10 cellular contexts compared by ENCODE assay signal in genomic region chr2:219500135-219500534, GRCh38. TPM values are rescaled to one million over a fixed set of nuclear protein-coding genes. Genes with fewer than 3 reads are reported as not detected.
DNase-seq lines count a peak whose midpoint lies in the region; ATAC-seq and TF ChIP-seq lines count a peak whose summit lies in the region.
"Had no signal": no experiment of that assay in that cellular context is flagged by ENCODE, and none has a peak within 500 bp of the region (broad histone marks: within the 10 kb centered on the region; RNA-seq: fewer than 3 reads in every experiment).

No MANE protein-coding gene starts in this region.

- H3K9me2 ChIP-seq in SU-DHL-6 (replicated peaks; ENCODE audit: insufficient read depth, low read length) = no peaks in the 10 kb centered on the region

- H3K79me2 ChIP-seq in SU-DHL-6 (ENCODE audit: insufficient read depth, low read length) = peaks cover 11% of the 10 kb centered on the region; the same call in 1 of the 2 replicates

- H3K27ac ChIP-seq in AG04450 (ENCODE audit: low read depth, low read length) (no peak overlapping the region), SU-DHL-6 (ENCODE audit: low read depth, low read length) (no peak overlapping the region)
- H3K27ac ChIP-seq: Peyer's patch had no signal

- TF ChIP-seq CTCF in AG04450 (IDR thresholded peaks at IDR 0.05; ENCODE audit: low read depth, low read length) = peak; percentile 43
- peak; percentile 29 for TF ChIP-seq CTCF in SU-DHL-6 (IDR thresholded peaks at IDR 0.05; ENCODE audit: insufficient read depth, low read length, poor library complexity, severe bottlenecking)
- peak; percentile 39 for TF ChIP-seq CTCF in fibroblast of villous mesenchyme (IDR thresholded peaks at IDR 0.05; ENCODE audit: insufficient read depth, low read depth, low read length)

- peak overlapping the region; percentile 86 for H3K4me2 ChIP-seq in SU-DHL-6 (ENCODE audit: low read depth, low read length, poor library complexity, severe bottlenecking)

- H3K9me3 ChIP-seq in AG04450 (ENCODE audit: control insufficient read depth, insufficient read depth, low read length) = no peaks in the 10 kb centered on the region; the same call in 1 of the 2 replicates
- H3K9me3 ChIP-seq in SU-DHL-6 (ENCODE audit: insufficient read depth, low read length) = no peaks in the 10 kb centered on the region
- H3K9me3 ChIP-seq: Peyer's patch had no signal

- H3K36me3 ChIP-seq in SU-DHL-6 (ENCODE audit: low read length) = no peaks in the 10 kb centered on the region

- DNase-seq in AG04450 (ENCODE audit: low read depth, low spot score) (no peak), fibroblast of villous mesenchyme (ENCODE audit: low read depth) (peak; percentile 34), AG20443 (ENCODE audit: low spot score) (no peak), amygdala (lab: John Stamatoyannopoulos, UW) (no peak), retina (no peak)
- DNase-seq: Peyer's patch had no signal

- H3K9ac ChIP-seq in SU-DHL-6 (ENCODE audit: low read length) = no peak overlapping the region

- H3F3A ChIP-seq in SU-DHL-6 (ENCODE audit: insufficient read depth) = no peaks in the 10 kb centered on the region

- H4K20me1 ChIP-seq in SU-DHL-6 (ENCODE audit: low read depth, low read length) = no peaks in the 10 kb centered on the region

- H2AFZ ChIP-seq in SU-DHL-6 (ENCODE audit: low read depth, low read length, severe bottlenecking) = no peak overlapping the region

- peaks cover 3% of the 10 kb centered on the region for H3K27me3 ChIP-seq in AG04450 (ENCODE audit: control insufficient read depth, insufficient read depth, low read length)
- no peaks in the 10 kb centered on the region for H3K27me3 ChIP-seq in SU-DHL-6 (ENCODE audit: low read length)

- peak overlapping the region; percentile 80 for H3K4me3 ChIP-seq in AG04450 (ENCODE audit: low read depth, low read length)
- H3K4me3 ChIP-seq in GM08714 (ENCODE audit: low read length) = peak overlapping the region; percentile 96; the same call in 1 of the 2 replicates
- no peak overlapping the region for H3K4me3 ChIP-seq in SU-DHL-6 (ENCODE audit: insufficient read depth, low read length, poor library complexity, severe bottlenecking)
- peak overlapping the region; percentile 69 for H3K4me3 ChIP-seq in fibroblast of villous mesenchyme (ENCODE audit: low read depth, low read length)

- CTCF ChIA-PET in AG04450 (lab: Charles Lee) = interaction anchor here (0.8 to 5.9 kb wide), 10 partner anchors 9 to 111 kb away, joined by 3 to 67 read pairs (median 6); no protein-coding TSS in a partner anchor

- POLR2A ChIA-PET in AG04450 (lab: Yijun Ruan, JAX) = interaction anchor here (0.6 to 1.1 kb wide), 2 partner anchors 10 to 47 kb away, joined by 3 to 4 read pairs; no protein-coding TSS in a partner anchor

- ATAC-seq in GM19023 (IDR thresholded peaks at IDR 0.05; ENCODE audit: unreplicated experiment) = no peak

RNA-seq across cellular contexts. Expression of gene GMPPA, which starts 1.4 kb away (rescaled TPM):
- 90.1 and 97.7 TPM in 2 replicates for polyA plus RNA-seq in AG04450 (2011; rRNA removed)
- 90.6 and 98.6 TPM in 2 replicates for polyA minus RNA-seq in AG04450 (2011; rRNA and poly(A)+ RNA removed)
- 60.9 and 65.1 TPM in 2 replicates for total RNA-seq in fibroblast of villous mesenchyme

RNA-seq across cellular contexts. Expression of gene ASIC4, which starts 14.1 kb away (rescaled TPM):
- not detected in 2 replicates for polyA plus RNA-seq in AG04450 (2011; rRNA removed)
- not detected in 2 replicates for polyA minus RNA-seq in AG04450 (2011; rRNA and poly(A)+ RNA removed)
- total RNA-seq in fibroblast of villous mesenchyme = under 0.01 TPM in 1 of 2 replicates, not detected in the other
- polyA plus RNA-seq: liver had no signal

RNA-seq across cellular contexts. Expression of gene CHPF, which starts 43.5 kb away (rescaled TPM):
- 24.4 and 37.2 TPM in 2 replicates for polyA plus RNA-seq in AG04450 (2011; rRNA removed)
- 11.5 and 12.1 TPM in 2 replicates for polyA minus RNA-seq in AG04450 (2011; rRNA and poly(A)+ RNA removed)
- 196 and 201 TPM in 2 replicates for total RNA-seq in fibroblast of villous mesenchyme

RNA-seq across cellular contexts. Expression of gene TMEM198, which starts 43.7 kb away (rescaled TPM):
- 0.83 and 1.2 TPM in 2 replicates for polyA plus RNA-seq in AG04450 (2011; rRNA removed)
- 0.13 and 0.60 TPM in 2 replicates for polyA minus RNA-seq in AG04450 (2011; rRNA and poly(A)+ RNA removed)
- total RNA-seq in fibroblast of villous mesenchyme = 2.6 and 2.9 TPM in 2 replicates
